10 cellular contexts compared by ENCODE assay signal in genomic region chr9:78103971-78104433, GRCh38.
DNase-seq lines count a peak whose midpoint lies in the region; ATAC-seq and TF ChIP-seq lines count a peak whose summit lies in the region.
"Had no signal": no experiment of that assay in that cellular context is flagged by ENCODE, and none has a peak within 500 bp of the region (broad histone marks: within the 10 kb centered on the region; RNA-seq: fewer than 3 reads in every experiment).

No MANE protein-coding gene starts in this region.

- peak; percentile 73 for DNase-seq in activated CD8-positive, alpha-beta memory T cell treated with anti-CD3 and anti-CD28 coated beads, Interleukin-2, amount 10 ng/mL, durations not matched to agents 7 days and 5 days
- DNase-seq in activated CD8-positive, alpha-beta memory T cell treated with anti-CD3 and anti-CD28 coated beads, Interleukin-2, amount 50 U/mL, for 48 hours: no peak
- DNase-seq in SKM-1 (lab: John Stamatoyannopoulos, UW; ENCODE audit: unreplicated experiment) (peak; percentile 84), pons (ENCODE audit: low spot score) (peak; percentile 77), iPS-NIHi11 (ENCODE audit: low spot score) (no peak), WERI-Rb-1 (no peak), dermis blood vessel endothelial cell (no peak)
- DNase-seq: activated effector memory CD4-positive, alpha-beta T cell treated with Interleukin-2 at 50 U/mL for 16 hours; NK-92 treated with Interleukin-12 subunit alpha and Interleukin-12 subunit beta, amount 100 ng/mL, for 24 hours had no signal

- H3K9me3 Mint-ChIP-seq in activated CD8-positive, alpha-beta memory T cell treated with anti-CD3 and anti-CD28 coated beads, Interleukin-2, amount 10 ng/mL, durations not matched to agents 7 days and 5 days (ENCODE audit: low read depth): peaks cover 7% of the 10 kb centered on the region

- CTCF ChIA-PET in activated CD8-positive, alpha-beta memory T cell treated with anti-CD3 and anti-CD28 coated beads, Interleukin-2, amount 10 ng/mL, durations not matched to agents 7 days and 5 days (lab: Charles Lee): interaction anchor here (1.3 kb wide), 1 partner anchor 13 kb away, joined by 3 read pairs; no protein-coding TSS in a partner anchor

- peak; percentile 79 for ATAC-seq in activated CD8-positive, alpha-beta memory T cell treated with anti-CD3 and anti-CD28 coated beads, Interleukin-2, amount 10 ng/mL, durations not matched to agents 7 days and 5 days
- ATAC-seq in HG02970 (IDR thresholded peaks at IDR 0.05; ENCODE audit: low FRiP score, unreplicated experiment): peak; percentile 71

- H3K27me3 ChIP-seq in WERI-Rb-1 (ENCODE audit: insufficient read depth, low read depth, severe bottlenecking): peaks cover 6% of the 10 kb centered on the region

- H3K9me3 ChIP-seq in WERI-Rb-1 (ENCODE audit: severe bottlenecking): no peaks in the 10 kb centered on the region

- H3K4me1 Mint-ChIP-seq in activated CD8-positive, alpha-beta memory T cell treated with anti-CD3 and anti-CD28 coated beads, Interleukin-2, amount 10 ng/mL, durations not matched to agents 7 days and 5 days: peaks cover 26% of the 10 kb centered on the region

- no peak for TF ChIP-seq CTCF in WERI-Rb-1 (IDR thresholded peaks at IDR 0.05; ENCODE audit: low read depth, low read length)

- H3K4me3 Mint-ChIP-seq in activated CD8-positive, alpha-beta memory T cell treated with anti-CD3 and anti-CD28 coated beads, Interleukin-2, amount 10 ng/mL, durations not matched to agents 7 days and 5 days: no peak overlapping the region

- H3K36me3 ChIP-seq in WERI-Rb-1: no peaks in the 10 kb centered on the region

- no peak overlapping the region for H3K27ac ChIP-seq in WERI-Rb-1

- H3K36me3 Mint-ChIP-seq in activated CD8-positive, alpha-beta memory T cell treated with anti-CD3 and anti-CD28 coated beads, Interleukin-2, amount 10 ng/mL, durations not matched to agents 7 days and 5 days: peaks cover 21% of the 10 kb centered on the region

- H3K4me3 ChIP-seq in WERI-Rb-1 (ENCODE audit: low read depth, low read length): no peak overlapping the region

- H3K27me3 Mint-ChIP-seq in activated CD8-positive, alpha-beta memory T cell treated with anti-CD3 and anti-CD28 coated beads, Interleukin-2, amount 10 ng/mL, durations not matched to agents 7 days and 5 days: no peaks in the 10 kb centered on the region

- H3K27ac Mint-ChIP-seq in activated CD8-positive, alpha-beta memory T cell treated with anti-CD3 and anti-CD28 coated beads, Interleukin-2, amount 10 ng/mL, durations not matched to agents 7 days and 5 days: peak overlapping the region; percentile 22

Comparison
In these comparisons a context has a peak if more than half of its experiments do, and no peak if none do; other contexts are left out.
1. DNase-seq: peak in activated CD8-positive, alpha-beta memory T cell treated with anti-CD3 and anti-CD28 coated beads, Interleukin-2, amount 10 ng/mL, durations not matched to agents 7 days and 5 days (single experiment), SKM-1 (single experiment) and pons (single experiment); none in activated CD8-positive, alpha-beta memory T cell treated with anti-CD3 and anti-CD28 coated beads, Interleukin-2, amount 50 U/mL, for 48 hours (single experiment), iPS-NIHi11 (single experiment), WERI-Rb-1 (single experiment) and dermis blood vessel endothelial cell (single experiment).